15 cellular contexts compared by ENCODE assay signal in the genomic region with DNA sequence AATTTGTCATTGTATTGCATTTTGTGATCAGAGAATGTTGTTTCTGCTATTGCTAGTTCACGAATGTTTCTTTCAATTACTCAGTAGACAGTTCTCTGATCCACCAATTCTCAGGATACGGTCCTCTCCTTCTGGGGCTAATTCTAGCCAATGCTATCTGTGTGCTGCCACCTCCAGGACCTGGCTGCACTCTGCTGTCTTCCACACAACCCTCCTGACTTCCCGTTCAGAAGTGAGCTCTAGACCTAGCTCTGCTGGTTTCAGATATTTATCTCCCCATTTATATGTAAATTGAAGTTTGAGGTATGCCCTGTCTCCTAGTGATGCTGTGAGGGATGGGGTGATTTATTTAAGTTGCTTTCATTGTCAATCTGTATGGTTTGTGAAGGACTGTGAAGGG. TPM values are rescaled to one million over a fixed set of nuclear protein-coding genes. Genes with fewer than 3 reads are reported as not detected.
DNase-seq lines count a peak whose midpoint lies in the region; ATAC-seq, FAIRE-seq and TF ChIP-seq lines count a peak whose summit lies in the region.
"Had no signal": no experiment of that assay in that cellular context is flagged by ENCODE, and none has a peak within 500 bp of the region (broad histone marks: within the 10 kb centered on the region; RNA-seq: fewer than 3 reads in every experiment).

No MANE protein-coding gene starts in this region.

- no peak overlapping the region for H3K4me3 Mint-ChIP-seq in endodermal cell

- DNase-seq in A549 (ENCODE audit: low read depth in 1 of 2, low spot score in 1 of 2) (no peak), GM10248 (ENCODE audit: extremely low spot score) (no peak), PC-3 (peak; percentile 7), endodermal cell (peak; percentile 75), glomerular visceral epithelial cell (ENCODE audit: extremely low spot score) (no peak), GM12892 (ENCODE audit: insufficient read length) (no peak), NCI-H345 (lab: John Stamatoyannopoulos, UW) (no peak)
- DNase-seq: activated CD4-positive, alpha-beta T cell treated with anti-CD3 and anti-CD28 coated beads for 4 hours; GDM1; islet precursor cell; MM.1S; stimulated activated CD4-positive, alpha-beta T cell treated with anti-CD3 and anti-CD28 coated beads, Interleukin-2, amount 100 ng/mL, for 48 hours; stimulated activated naive CD4-positive, alpha-beta T cell had no signal

- CTCF ChIA-PET in A549 (lab: Yijun Ruan, JAX): interaction anchor here (0.6 to 1.2 kb wide), 5 partner anchors 21 to 1028 kb away, joined by 3 to 5 read pairs (median 3); no protein-coding TSS in a partner anchor
- CTCF ChIA-PET in GM10248 (lab: Yijun Ruan, JAX): interaction anchor here (0.6 to 8.4 kb wide), 6 partner anchors 21 to 110 kb away, joined by 3 to 77 read pairs (median 6); no protein-coding TSS in a partner anchor
- CTCF ChIA-PET in PC-3 (lab: Charles Lee): interaction anchor here (0.6 to 0.7 kb wide), 2 partner anchors 15 to 585 kb away, joined by 3 read pairs; no protein-coding TSS in a partner anchor

- intact Hi-C loops in PC-3 (cut with micrococcal nuclease): no loop called here

- no peaks in the 10 kb centered on the region for H3K4me1 ChIP-seq in A549
- no peaks in the 10 kb centered on the region for H3K4me1 ChIP-seq in PC-3 (ENCODE audit: insufficient read depth, low read length)
- no peaks in the 10 kb centered on the region for H3K4me1 ChIP-seq in endodermal cell (ENCODE audit: control insufficient read depth, insufficient read depth, low read length)

- no TSS peak for BruUV-seq in PC-3 (replicated peaks; lab: Mats Ljungman, UMichigan)

- H3K4me2 ChIP-seq in A549 (no peak overlapping the region), PC-3 (ENCODE audit: low read length) (no peak overlapping the region)

- peaks cover 36% of the 10 kb centered on the region for H3K36me3 Mint-ChIP-seq in endodermal cell (ENCODE audit: low read depth)

- H3K4me1 Mint-ChIP-seq in endodermal cell: peaks cover 2% of the 10 kb centered on the region

- no peaks in the 10 kb centered on the region for H3K9me2 ChIP-seq in PC-3 (replicated peaks; ENCODE audit: low read length)

- H3K4me3 ChIP-seq in A549: no peak overlapping the region
- no peak overlapping the region for H3K4me3 ChIP-seq in PC-3 (ENCODE audit: low read length)
- no peak overlapping the region for H3K4me3 ChIP-seq in endodermal cell (ENCODE audit: low read length)
- H3K4me3 ChIP-seq: SK-N-MC had no signal

- H3F3A ChIP-seq in PC-3 (ENCODE audit: low read length, unreplicated experiment): no peaks in the 10 kb centered on the region

- no peaks in the 10 kb centered on the region for H3K27me3 Mint-ChIP-seq in endodermal cell (ENCODE audit: insufficient read depth)

- no peaks in the 10 kb centered on the region for H3K79me2 ChIP-seq in PC-3 (ENCODE audit: low read length)

- 63% methylated on average over 3 of the region's 3 CpGs for WGBS in A549 (ENCODE audit: missing lambda C conversion rate)
- 47 to 89% methylated on average over 2 to 3 of the region's 3 CpGs for whole genome bisulfite sequencing in endodermal cell (ENCODE audit: insufficient coverage in 1 of 2, insufficient read length in 1 of 2), 2 experiments

- H3K27ac ChIP-seq in A549 (no peak overlapping the region), PC-3 (ENCODE audit: low read length) (no peak overlapping the region), endodermal cell (ENCODE audit: low read depth, low read length) (no peak overlapping the region)
- H3K27ac ChIP-seq: SK-N-MC had no signal

- POLR2A ChIA-PET in A549 (lab: Yijun Ruan, JAX): no interaction called here
- POLR2A ChIA-PET in GM10248 (lab: Yijun Ruan, JAX): no interaction called here
- POLR2A ChIA-PET in PC-3 (lab: Charles Lee; ENCODE audit: unreplicated experiment): no interaction called here

- no peak overlapping the region for H2AFZ ChIP-seq in PC-3 (ENCODE audit: low read length)

- no peak for TF ChIP-seq RAD21 in A549 (conservative IDR thresholded peaks at IDR 0.05 in 1 of 2, IDR thresholded peaks at IDR 0.05 in 1 of 2)

- no peaks in the 10 kb centered on the region for H3K27me3 ChIP-seq in PC-3 (ENCODE audit: low read length)
- no peaks in the 10 kb centered on the region for H3K27me3 ChIP-seq in endodermal cell (ENCODE audit: control insufficient read depth, insufficient read depth, low read length, poor library complexity, severe bottlenecking)

- no peak for FAIRE-seq in A549 (lab: Jason Lieb, UNC)
- FAIRE-seq in GM12892 (lab: Jason Lieb, UNC): no peak

- ATAC-seq in A549: peak; percentile 54 to 56; a peak in 1 of 6 replicates
- ATAC-seq in PC-3: peak; percentile 58
- no peak for ATAC-seq in HG03432 (IDR thresholded peaks at IDR 0.05; ENCODE audit: unreplicated experiment)

- H4K20me1 ChIP-seq in PC-3 (ENCODE audit: low read length): no peaks in the 10 kb centered on the region

- TF ChIP-seq CTCF in A549 (IDR thresholded peaks at IDR 0.05): no peak
- TF ChIP-seq CTCF in GM10248 (IDR thresholded peaks at IDR 0.05; ENCODE audit: control extremely low read depth, extremely low read depth, low read depth, missing control alignments): peak; percentile 18
- TF ChIP-seq CTCF in PC-3 (conservative IDR thresholded peaks at IDR 0.05; ENCODE audit: low read depth, low read length): peak; percentile 39
- TF ChIP-seq CTCF in endodermal cell (conservative IDR thresholded peaks at IDR 0.05): peak; percentile 70

- no peaks in the 10 kb centered on the region for H3K9me3 ChIP-seq in A549
- no peaks in the 10 kb centered on the region for H3K9me3 ChIP-seq in PC-3 (ENCODE audit: low read length)
- no peaks in the 10 kb centered on the region for H3K9me3 ChIP-seq in endodermal cell (ENCODE audit: control insufficient read depth, low read length)

- no peak for TF ChIP-seq EP300 in A549 (IDR thresholded peaks at IDR 0.05)

- TF ChIP-seq POLR2A in A549 (IDR thresholded peaks at IDR 0.05; ENCODE audit: low read length) (no peak), GM12892 (IDR thresholded peaks at IDR 0.05; ENCODE audit: low read depth, low read length) (no peak)

- H3K36me3 ChIP-seq in PC-3 (ENCODE audit: low read depth, low read length) (no peaks in the 10 kb centered on the region), endodermal cell (ENCODE audit: control insufficient read depth, insufficient read depth, low read length) (no peaks in the 10 kb centered on the region)

- peaks cover 6% of the 10 kb centered on the region for H3K9me3 Mint-ChIP-seq in endodermal cell

- H3K9ac ChIP-seq in PC-3 (ENCODE audit: low read length): no peak overlapping the region
- H3K9ac ChIP-seq in endodermal cell (ENCODE audit: extremely low read depth, low read length, poor library complexity, severe bottlenecking): no peak overlapping the region

- H3K27ac Mint-ChIP-seq in endodermal cell: no peak overlapping the region

TF ChIP-seq in A549, 52 proteins besides CTCF, POLR2A, EP300 and RAD21:
- TF ChIP-seq EHF (CRISPR knock-in tag; IDR thresholded peaks at IDR 0.05) (no peak), HOXB5 (CRISPR knock-in tag; IDR thresholded peaks at IDR 0.05) (no peak), MYC (IDR thresholded peaks at IDR 0.05; ENCODE audit: borderline replicate concordance, low read length) (no peak), RNF2 (IDR thresholded peaks at IDR 0.05; ENCODE audit: borderline replicate concordance, low read depth) (no peak)
- TF ChIP-seq, protein P1, sequence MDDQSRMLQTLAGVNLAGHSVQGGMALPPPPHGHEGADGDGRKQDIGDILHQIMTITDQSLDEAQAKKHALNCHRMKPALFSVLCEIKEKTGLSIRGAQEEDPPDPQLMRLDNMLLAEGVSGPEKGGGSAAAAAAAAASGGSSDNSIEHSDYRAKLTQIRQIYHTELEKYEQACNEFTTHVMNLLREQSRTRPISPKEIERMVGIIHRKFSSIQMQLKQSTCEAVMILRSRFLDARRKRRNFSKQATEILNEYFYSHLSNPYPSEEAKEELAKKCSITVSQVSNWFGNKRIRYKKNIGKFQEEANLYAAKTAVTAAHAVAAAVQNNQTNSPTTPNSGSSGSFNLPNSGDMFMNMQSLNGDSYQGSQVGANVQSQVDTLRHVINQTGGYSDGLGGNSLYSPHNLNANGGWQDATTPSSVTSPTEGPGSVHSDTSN (IDR thresholded peaks at IDR 0.05): no peak
TF ChIP-seq in A549: peak in this region for 0.

RNA-seq across cellular contexts. Expression of a gene that starts 21.7 kb away (rescaled TPM):
- 48.5 and 62.4 TPM in 2 replicates for polyA plus RNA-seq in A549 (2011; rRNA removed)
- 38.9 and 55.9 TPM in 2 replicates for polyA plus RNA-seq in A549 (2012; cell fraction: cytosol; rRNA removed)
- 38.6 and 44.8 TPM in 2 replicates for polyA plus RNA-seq in A549 (2012; cell fraction: nucleus; rRNA removed)
- polyA plus RNA-seq in A549 (2017; fragmentation: RNase III; extraction: RNeasy Plus Mini Kit Qiagen cat#74134 plus additional on column Dnase treatment): 31.0 to 35.3 TPM (median 32.6 TPM) in 3 replicates
- 41.1 and 56.9 TPM in 2 replicates for polyA minus RNA-seq in A549 (2011; rRNA and poly(A)+ RNA removed)
- total RNA-seq in PC-3 (2014; rRNA removed): 46.1 and 57.1 TPM in 2 replicates
- total RNA-seq in endodermal cell: 10 to 100 TPM; 38.5 to 52.6 TPM
- polyA plus RNA-seq in endodermal cell (2013, experiment 1 of 2): 62.0 TPM
- 50.5 TPM for polyA plus RNA-seq in endodermal cell (2013, experiment 2 of 2)
- polyA plus RNA-seq in GM12892 (2012; ENCODE audit: missing spikeins): 62.5 TPM

RNA-seq across cellular contexts. Expression of a gene that starts 48.9 kb away (rescaled TPM):
- polyA plus RNA-seq in A549 (2011; rRNA removed) (0.44 and 0.63 TPM in 2 replicates), A549 (2017; fragmentation: RNase III; extraction: RNeasy Plus Mini Kit Qiagen cat#74134 plus additional on column Dnase treatment) (1.2 to 1.7 TPM (median 1.7 TPM) in 3 replicates)
- polyA plus RNA-seq in A549 (2012; cell fraction: cytosol; rRNA removed): 0.48 and 1.1 TPM in 2 replicates
- polyA plus RNA-seq in A549 (2012; cell fraction: nucleus; rRNA removed): 3.1 and 4.8 TPM in 2 replicates
- polyA minus RNA-seq in A549 (2011; rRNA and poly(A)+ RNA removed): 0.66 and 1.4 TPM in 2 replicates
- total RNA-seq in PC-3 (2014; rRNA removed) (74.9 and 75.9 TPM in 2 replicates), endodermal cell (1 to 10 TPM; 8.1 to 8.2 TPM)
- 21.8 TPM for polyA plus RNA-seq in endodermal cell (2013, experiment 1 of 2)
- polyA plus RNA-seq in endodermal cell (2013, experiment 2 of 2): 21.5 TPM
- polyA plus RNA-seq in GM12892 (2012; ENCODE audit: missing spikeins): 61.4 TPM

RNA-seq across cellular contexts. Expression of a gene that starts 58.4 kb away (rescaled TPM):
- 2.3 and 2.5 TPM in 2 replicates for polyA plus RNA-seq in A549 (2011; rRNA removed)
- 2.9 and 3.5 TPM in 2 replicates for polyA plus RNA-seq in A549 (2012; cell fraction: cytosol; rRNA removed)
- polyA plus RNA-seq in A549 (2012; cell fraction: nucleus; rRNA removed): 9.9 and 11.5 TPM in 2 replicates
- polyA plus RNA-seq in A549 (2017; fragmentation: RNase III; extraction: RNeasy Plus Mini Kit Qiagen cat#74134 plus additional on column Dnase treatment): 2.1 to 2.6 TPM (median 2.3 TPM) in 3 replicates
- 5.6 and 5.9 TPM in 2 replicates for polyA minus RNA-seq in A549 (2011; rRNA and poly(A)+ RNA removed)
- 17.4 and 19.0 TPM in 2 replicates for total RNA-seq in PC-3 (2014; rRNA removed)
- total RNA-seq in endodermal cell: 10 to 100 TPM; 98.1 to 99.4 TPM
- 62.4 TPM for polyA plus RNA-seq in endodermal cell (2013, experiment 1 of 2)
- polyA plus RNA-seq in endodermal cell (2013, experiment 2 of 2): 60.7 TPM
- 16.4 TPM for polyA plus RNA-seq in GM12892 (2012; ENCODE audit: missing spikeins)

Comparison
In these comparisons a context has a peak if more than half of its experiments do, and no peak if none do; other contexts are left out.
1. DNase-seq: peak in PC-3 (single experiment) and endodermal cell (single experiment); none in A549 (0 of 2), GM10248 (single experiment), glomerular visceral epithelial cell (single experiment), GM12892 (single experiment) and NCI-H345 (single experiment).